Comparison of ENCODE assay signal across 1 cellular context in the genomic region with DNA sequence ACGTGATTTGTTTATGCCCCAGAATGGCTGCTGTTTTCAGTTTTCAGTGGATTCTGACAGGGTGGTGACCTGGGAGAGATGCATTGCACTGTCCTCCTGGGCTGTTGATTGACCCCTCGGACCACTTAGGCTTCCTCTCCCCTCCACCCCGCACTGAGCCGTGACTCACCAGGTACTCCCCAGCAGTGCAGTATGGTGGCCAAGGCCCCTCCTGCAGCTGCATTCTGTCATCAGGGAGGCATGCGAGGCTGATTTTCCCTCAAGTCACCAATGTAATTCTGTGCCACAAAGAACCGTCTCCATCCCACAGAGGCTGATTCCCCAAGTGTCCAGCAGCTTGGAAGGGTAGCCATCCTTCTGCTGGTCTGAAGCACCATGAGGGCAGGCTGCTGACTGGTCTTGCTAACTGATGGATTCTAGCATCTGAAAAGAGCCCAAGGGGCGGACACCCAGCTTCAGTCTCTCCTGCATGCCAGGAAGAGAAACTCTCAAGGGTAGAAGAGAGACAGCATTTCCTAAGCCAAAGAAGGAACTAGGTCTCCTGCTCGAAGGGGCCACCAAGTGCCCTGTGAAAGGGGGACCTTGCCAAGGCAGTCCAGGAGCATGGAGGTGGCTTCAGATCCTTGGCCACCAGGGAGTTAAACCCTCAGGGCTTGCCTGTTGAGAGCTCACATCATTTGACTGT.
TF ChIP-seq lines count a peak whose summit lies in the region.

No MANE protein-coding gene starts in this region.

TF ChIP-seq in WTC11, 78 proteins besides CTCF, POLR2A, EP300 and RAD21 (continued from another document):
- TF ChIP-seq, protein P1, sequence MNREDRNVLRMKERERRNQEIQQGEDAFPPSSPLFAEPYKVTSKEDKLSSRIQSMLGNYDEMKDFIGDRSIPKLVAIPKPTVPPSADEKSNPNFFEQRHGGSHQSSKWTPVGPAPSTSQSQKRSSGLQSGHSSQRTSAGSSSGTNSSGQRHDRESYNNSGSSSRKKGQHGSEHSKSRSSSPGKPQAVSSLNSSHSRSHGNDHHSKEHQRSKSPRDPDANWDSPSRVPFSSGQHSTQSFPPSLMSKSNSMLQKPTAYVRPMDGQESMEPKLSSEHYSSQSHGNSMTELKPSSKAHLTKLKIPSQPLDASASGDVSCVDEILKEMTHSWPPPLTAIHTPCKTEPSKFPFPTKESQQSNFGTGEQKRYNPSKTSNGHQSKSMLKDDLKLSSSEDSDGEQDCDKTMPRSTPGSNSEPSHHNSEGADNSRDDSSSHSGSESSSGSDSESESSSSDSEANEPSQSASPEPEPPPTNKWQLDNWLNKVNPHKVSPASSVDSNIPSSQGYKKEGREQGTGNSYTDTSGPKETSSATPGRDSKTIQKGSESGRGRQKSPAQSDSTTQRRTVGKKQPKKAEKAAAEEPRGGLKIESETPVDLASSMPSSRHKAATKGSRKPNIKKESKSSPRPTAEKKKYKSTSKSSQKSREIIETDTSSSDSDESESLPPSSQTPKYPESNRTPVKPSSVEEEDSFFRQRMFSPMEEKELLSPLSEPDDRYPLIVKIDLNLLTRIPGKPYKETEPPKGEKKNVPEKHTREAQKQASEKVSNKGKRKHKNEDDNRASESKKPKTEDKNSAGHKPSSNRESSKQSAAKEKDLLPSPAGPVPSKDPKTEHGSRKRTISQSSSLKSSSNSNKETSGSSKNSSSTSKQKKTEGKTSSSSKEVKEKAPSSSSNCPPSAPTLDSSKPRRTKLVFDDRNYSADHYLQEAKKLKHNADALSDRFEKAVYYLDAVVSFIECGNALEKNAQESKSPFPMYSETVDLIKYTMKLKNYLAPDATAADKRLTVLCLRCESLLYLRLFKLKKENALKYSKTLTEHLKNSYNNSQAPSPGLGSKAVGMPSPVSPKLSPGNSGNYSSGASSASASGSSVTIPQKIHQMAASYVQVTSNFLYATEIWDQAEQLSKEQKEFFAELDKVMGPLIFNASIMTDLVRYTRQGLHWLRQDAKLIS (CRISPR knock-in tag; IDR thresholded peaks at IDR 0.05; ENCODE audit: borderline replicate concordance), result no peak
- TF ChIP-seq, protein P2, sequence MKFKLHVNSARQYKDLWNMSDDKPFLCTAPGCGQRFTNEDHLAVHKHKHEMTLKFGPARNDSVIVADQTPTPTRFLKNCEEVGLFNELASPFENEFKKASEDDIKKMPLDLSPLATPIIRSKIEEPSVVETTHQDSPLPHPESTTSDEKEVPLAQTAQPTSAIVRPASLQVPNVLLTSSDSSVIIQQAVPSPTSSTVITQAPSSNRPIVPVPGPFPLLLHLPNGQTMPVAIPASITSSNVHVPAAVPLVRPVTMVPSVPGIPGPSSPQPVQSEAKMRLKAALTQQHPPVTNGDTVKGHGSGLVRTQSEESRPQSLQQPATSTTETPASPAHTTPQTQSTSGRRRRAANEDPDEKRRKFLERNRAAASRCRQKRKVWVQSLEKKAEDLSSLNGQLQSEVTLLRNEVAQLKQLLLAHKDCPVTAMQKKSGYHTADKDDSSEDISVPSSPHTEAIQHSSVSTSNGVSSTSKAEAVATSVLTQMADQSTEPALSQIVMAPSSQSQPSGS (CRISPR knock-in tag; IDR thresholded peaks at IDR 0.05; ENCODE audit: borderline replicate concordance, low read depth), result no peak
- TF ChIP-seq, protein P3, sequence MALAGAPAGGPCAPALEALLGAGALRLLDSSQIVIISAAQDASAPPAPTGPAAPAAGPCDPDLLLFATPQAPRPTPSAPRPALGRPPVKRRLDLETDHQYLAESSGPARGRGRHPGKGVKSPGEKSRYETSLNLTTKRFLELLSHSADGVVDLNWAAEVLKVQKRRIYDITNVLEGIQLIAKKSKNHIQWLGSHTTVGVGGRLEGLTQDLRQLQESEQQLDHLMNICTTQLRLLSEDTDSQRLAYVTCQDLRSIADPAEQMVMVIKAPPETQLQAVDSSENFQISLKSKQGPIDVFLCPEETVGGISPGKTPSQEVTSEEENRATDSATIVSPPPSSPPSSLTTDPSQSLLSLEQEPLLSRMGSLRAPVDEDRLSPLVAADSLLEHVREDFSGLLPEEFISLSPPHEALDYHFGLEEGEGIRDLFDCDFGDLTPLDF (CRISPR knock-in tag; IDR thresholded peaks at IDR 0.05), result no peak
- TF ChIP-seq ZNF263 (CRISPR knock-in tag; IDR thresholded peaks at IDR 0.05; ENCODE audit: low read depth), result no peak
- TF ChIP-seq CREB1 (CRISPR knock-in tag; IDR thresholded peaks at IDR 0.05), result no peak
- TF ChIP-seq MXD4 (CRISPR knock-in tag; IDR thresholded peaks at IDR 0.05; ENCODE audit: borderline replicate concordance), result no peak
- no peak for TF ChIP-seq ZNF317 (CRISPR knock-in tag; IDR thresholded peaks at IDR 0.05; ENCODE audit: borderline replicate concordance, low read depth)
- TF ChIP-seq, protein P4, sequence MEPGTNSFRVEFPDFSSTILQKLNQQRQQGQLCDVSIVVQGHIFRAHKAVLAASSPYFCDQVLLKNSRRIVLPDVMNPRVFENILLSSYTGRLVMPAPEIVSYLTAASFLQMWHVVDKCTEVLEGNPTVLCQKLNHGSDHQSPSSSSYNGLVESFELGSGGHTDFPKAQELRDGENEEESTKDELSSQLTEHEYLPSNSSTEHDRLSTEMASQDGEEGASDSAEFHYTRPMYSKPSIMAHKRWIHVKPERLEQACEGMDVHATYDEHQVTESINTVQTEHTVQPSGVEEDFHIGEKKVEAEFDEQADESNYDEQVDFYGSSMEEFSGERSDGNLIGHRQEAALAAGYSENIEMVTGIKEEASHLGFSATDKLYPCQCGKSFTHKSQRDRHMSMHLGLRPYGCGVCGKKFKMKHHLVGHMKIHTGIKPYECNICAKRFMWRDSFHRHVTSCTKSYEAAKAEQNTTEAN (CRISPR knock-in tag; IDR thresholded peaks at IDR 0.05), result no peak
